In genomic region chr12:130156652-130157275, GRCh38 we compare ENCODE assay signal across 29 cellular contexts. TPM values are rescaled to one million over a fixed set of nuclear protein-coding genes. Genes with fewer than 3 reads are reported as not detected.
DNase-seq lines count a peak whose midpoint lies in the region; ATAC-seq, FAIRE-seq and TF ChIP-seq lines count a peak whose summit lies in the region.
"Had no signal": no experiment of that assay in that cellular context is flagged by ENCODE, and none has a peak within 500 bp of the region (broad histone marks: within the 10 kb centered on the region; RNA-seq: fewer than 3 reads in every experiment).

No MANE protein-coding gene starts in this region.

- H3K79me2 ChIP-seq in HepG2 (ENCODE audit: insufficient read depth, low read length) (no peaks in the 10 kb centered on the region), H1 (ENCODE audit: control insufficient read depth in 1 of 2, insufficient read depth in 2 of 2, low read length in 2 of 2) (no peaks in the 10 kb centered on the region), neural progenitor cell (ENCODE audit: low read depth) (no peaks in the 10 kb centered on the region)

- in situ Hi-C loops in HepG2 (cut with HindIII; ENCODE audit: extremely low pct_ligation_motif_present, low pct_unique_long_range_greater_than_20kb) = no loop called here

- ATAC-seq in HepG2 = no peak
- no peak for ATAC-seq in right lobe of liver
- ATAC-seq in upper lobe of right lung = no peak
- no peak for ATAC-seq in GM18907 (IDR thresholded peaks at IDR 0.05; ENCODE audit: unreplicated experiment)
- ATAC-seq in activated naive CD4-positive, alpha-beta T cell treated with anti-CD3 and anti-CD28 coated beads, Interleukin-2, amount 50 U/mL, for 72 hours = no peak
- ATAC-seq in GM19328 (IDR thresholded peaks at IDR 0.05; ENCODE audit: unreplicated experiment) = no peak

- H3K27ac Mint-ChIP-seq in neural progenitor cell = peak overlapping the region; percentile 87
- H3K27ac Mint-ChIP-seq in activated naive CD4-positive, alpha-beta T cell treated with anti-CD3 and anti-CD28 coated beads, Interleukin-2, amount 50 U/mL, for 72 hours = no peak overlapping the region
- H3K27ac Mint-ChIP-seq: CD14-positive monocyte; CD4-positive, alpha-beta memory T cell; CD4-positive, CD25-positive, alpha-beta regulatory T cell; CD8-positive, alpha-beta memory T cell had no signal

- H2BK5ac ChIP-seq in H1 (ENCODE audit: low read depth, low read length) = no peak overlapping the region

- H3K4me2 ChIP-seq in HepG2 (ENCODE audit: low read depth, low read length) (no peak overlapping the region), H1 (ENCODE audit: insufficient read depth in 1 of 2, low read depth in 2 of 2, low read length in 2 of 2) (no peak overlapping the region), neural progenitor cell (no peak overlapping the region)
- H3K4me2 ChIP-seq: BLaER1 had no signal

- FAIRE-seq in HepG2 (lab: Jason Lieb, UNC) = no peak
- no peak for FAIRE-seq in H1 (lab: Jason Lieb, UNC)
- FAIRE-seq: A204.1, GM12891 had no signal

- no peak overlapping the region for H4K91ac ChIP-seq in H1 (replicated peaks; ENCODE audit: insufficient read length, low read length)

- H3F3A ChIP-seq in neural progenitor cell (ENCODE audit: low read depth) = peaks cover 24% of the 10 kb centered on the region

- no peaks in the 10 kb centered on the region for H3K9me3 Mint-ChIP-seq in neural progenitor cell
- no peaks in the 10 kb centered on the region for H3K9me3 Mint-ChIP-seq in activated naive CD4-positive, alpha-beta T cell treated with anti-CD3 and anti-CD28 coated beads, Interleukin-2, amount 50 U/mL, for 72 hours

- H3K23ac ChIP-seq in H1 (ENCODE audit: insufficient read length) = no peak overlapping the region

- H3K4me3 ChIP-seq in HepG2 (replicated peaks in 1 of 3; ENCODE audit: insufficient read depth in 1 of 3, low read depth in 2 of 3, low read length in 3 of 3) = no peak overlapping the region
- H3K4me3 ChIP-seq in right lobe of liver = no peak overlapping the region
- no peak overlapping the region for H3K4me3 ChIP-seq in H1 (ENCODE audit: extremely low read depth in 1 of 4, insufficient read depth in 2 of 4, low read depth in 3 of 4, low read length in 4 of 4)
- no peak overlapping the region for H3K4me3 ChIP-seq in neural progenitor cell
- no peak overlapping the region for H3K4me3 ChIP-seq in upper lobe of right lung
- H3K4me3 ChIP-seq: BLaER1 had no signal

- POLR2A ChIA-PET in HepG2 (lab: Yijun Ruan, JAX) (no interaction called here), H1 (lab: Charles Lee; ENCODE audit: partially characterized antibody) (no interaction called here)

- peaks cover 8% of the 10 kb centered on the region; the same call in 1 of the 2 replicates for H3K23me2 ChIP-seq in H1 (ENCODE audit: low read depth, low read length)

- WGBS in HepG2 (ENCODE audit: low lambda C conversion rate) = 7% methylated on average over 13 of the region's 13 CpGs
- 33% methylated on average over 13 of the region's 13 CpGs for WGBS in right lobe of liver (ENCODE audit: insufficient coverage, low coverage, low lambda C conversion rate, missing lambda C conversion rate)
- 79% methylated on average over 12 of the region's 13 CpGs; no CpG with 5 or more reads in 1 of the 2 experiments for WGBS in H1 (ENCODE audit: extremely low coverage in 1 of 2, insufficient coverage in 1 of 2, insufficient read length in 1 of 2, insufficient replicate concordance in 2 of 2, low coverage in 1 of 2, low lambda C conversion rate in 2 of 2, missing lambda C conversion rate in 1 of 2), 2 experiments

- TF ChIP-seq EP300 in HepG2 (IDR thresholded peaks at IDR 0.05; ENCODE audit: low read depth in 2 of 2, low read length in 2 of 2) (no peak), HepG2 (CRISPR knock-in tag; IDR thresholded peaks at IDR 0.05; ENCODE audit: borderline replicate concordance) (no peak), H1 (IDR thresholded peaks at IDR 0.05; ENCODE audit: borderline replicate concordance in 1 of 2, low read depth in 2 of 2, low read length in 2 of 2) (no peak)

- H3K27me3 Mint-ChIP-seq in neural progenitor cell (ENCODE audit: insufficient read depth, low read depth) = peaks cover 33% of the 10 kb centered on the region

- CTCF ChIA-PET in HepG2 (lab: Yijun Ruan, JAX; ENCODE audit: low intra/inter-chr PET ratio, low total read pairs) = no interaction called here
- CTCF ChIA-PET in H1 (lab: Charles Lee; ENCODE audit: partially characterized antibody) = interaction anchor here (0.7 to 2.6 kb wide), 7 partner anchors 10 to 109 kb away, joined by 3 to 8 read pairs (median 3); no protein-coding TSS in a partner anchor

- peaks cover 15% of the 10 kb centered on the region for H3K36me3 Mint-ChIP-seq in neural progenitor cell
- no peaks in the 10 kb centered on the region for H3K36me3 Mint-ChIP-seq in activated naive CD4-positive, alpha-beta T cell treated with anti-CD3 and anti-CD28 coated beads, Interleukin-2, amount 50 U/mL, for 72 hours
- H3K36me3 Mint-ChIP-seq: CD14-positive monocyte; CD4-positive, alpha-beta memory T cell; CD4-positive, CD25-positive, alpha-beta regulatory T cell; CD8-positive, alpha-beta memory T cell had no signal

- no peak overlapping the region for H3K14ac ChIP-seq in H1 (ENCODE audit: insufficient read length)

- H2BK12ac ChIP-seq in H1 (ENCODE audit: low read depth, low read length) = no peak overlapping the region

- H3K9me3 ChIP-seq in HepG2 (ENCODE audit: low read length) (no peaks in the 10 kb centered on the region), right lobe of liver (no peaks in the 10 kb centered on the region), H1 (ENCODE audit: insufficient read depth in 2 of 2, low read depth in 1 of 2, low read length in 1 of 2) (no peaks in the 10 kb centered on the region), neural progenitor cell (ENCODE audit: low read depth) (no peaks in the 10 kb centered on the region), upper lobe of right lung (no peaks in the 10 kb centered on the region)
- H3K9me3 ChIP-seq: BE2C, BLaER1 had no signal

- no peak overlapping the region for H2BK120ac ChIP-seq in H1 (replicated peaks; ENCODE audit: low read depth, low read length)

- H2AK5ac ChIP-seq in H1 (ENCODE audit: low read depth, low read length) = no peak overlapping the region; the same call in 1 of the 2 replicates

- peaks cover 31% of the 10 kb centered on the region for H3K4me1 Mint-ChIP-seq in neural progenitor cell
- H3K4me1 Mint-ChIP-seq: CD14-positive monocyte; CD4-positive, alpha-beta memory T cell; CD4-positive, CD25-positive, alpha-beta regulatory T cell; CD8-positive, alpha-beta memory T cell had no signal

- TF ChIP-seq CTCF in HepG2 (CRISPR knock-in tag; IDR thresholded peaks at IDR 0.05) (no peak), right lobe of liver (IDR thresholded peaks at IDR 0.05) (no peak), H1 (IDR thresholded peaks at IDR 0.05; ENCODE audit: control extremely low read depth in 1 of 3, insufficient read depth in 1 of 3, low read depth in 1 of 3, low read length in 3 of 3) (no peak), neural progenitor cell (IDR thresholded peaks at IDR 0.05) (no peak), upper lobe of right lung (IDR thresholded peaks at IDR 0.05) (no peak)

- H3K79me1 ChIP-seq in H1 (ENCODE audit: low read depth, low read length) = no peaks in the 10 kb centered on the region

- no TSS peak for BruUV-seq in HepG2 (replicated peaks; lab: Mats Ljungman, UMichigan)

- no peak overlapping the region for H3K18ac ChIP-seq in H1 (ENCODE audit: extremely low read depth, low read length)

- H4K20me1 ChIP-seq in HepG2 (ENCODE audit: insufficient read depth, low read length) = no peaks in the 10 kb centered on the region
- peaks cover 0 to 2% of the 10 kb centered on the region in 2 experiments for H4K20me1 ChIP-seq in H1 (replicated peaks in 1 of 2; ENCODE audit: control insufficient read depth in 1 of 2, insufficient read depth in 2 of 2, low read length in 2 of 2)
- peaks cover 67% of the 10 kb centered on the region for H4K20me1 ChIP-seq in neural progenitor cell (ENCODE audit: low read depth)

- H3K36me3 ChIP-seq in HepG2 (replicated peaks in 1 of 2; ENCODE audit: control insufficient read depth in 1 of 2, insufficient read depth in 2 of 2, low read length in 2 of 2) = no peaks in the 10 kb centered on the region
- H3K36me3 ChIP-seq in right lobe of liver = no peaks in the 10 kb centered on the region
- no peaks in the 10 kb centered on the region for H3K36me3 ChIP-seq in H1 (ENCODE audit: control insufficient read depth in 2 of 4, insufficient read depth in 4 of 4, low read length in 3 of 4)
- H3K36me3 ChIP-seq in neural progenitor cell = no peaks in the 10 kb centered on the region
- H3K36me3 ChIP-seq in upper lobe of right lung = no peaks in the 10 kb centered on the region
- H3K36me3 ChIP-seq: BE2C, BLaER1 had no signal

- H3K27ac ChIP-seq in HepG2 (ENCODE audit: extremely low read length, insufficient read depth, low read length) (no peak overlapping the region), right lobe of liver (no peak overlapping the region), H1 (ENCODE audit: low read depth, low read length) (no peak overlapping the region), neural progenitor cell (no peak overlapping the region), upper lobe of right lung (no peak overlapping the region)
- H3K27ac ChIP-seq: BLaER1 had no signal

- H3K27me3 ChIP-seq in HepG2 (ENCODE audit: control insufficient read depth in 1 of 2, insufficient read depth in 2 of 2, low read length in 2 of 2) (peaks cover 6 to 52% of the 10 kb centered on the region in 2 experiments; a peak in 3 of 5 replicates), right lobe of liver (peaks cover 0 to 30% of the 10 kb centered on the region in 2 donors), H1 (replicated peaks in 1 of 4; ENCODE audit: control insufficient read depth in 3 of 4, extremely low read depth in 1 of 4, insufficient read depth in 3 of 4, low read length in 3 of 4) (peaks cover 50 to 87% (median 78%) of the 10 kb centered on the region in 4 experiments), neural progenitor cell (peaks cover 100% of the 10 kb centered on the region), upper lobe of right lung (peaks cover 31% of the 10 kb centered on the region)

- H2AFZ ChIP-seq in HepG2 (ENCODE audit: low read length) = no peak overlapping the region
- H2AFZ ChIP-seq in H1 (ENCODE audit: low read length) = no peak overlapping the region
- H2AFZ ChIP-seq in neural progenitor cell (replicated peaks) = no peak overlapping the region

- TF ChIP-seq POLR2A in HepG2 (IDR thresholded peaks at IDR 0.05; ENCODE audit: insufficient read depth in 1 of 2, low read depth in 2 of 2, low read length in 2 of 2) (no peak), right lobe of liver (IDR thresholded peaks at IDR 0.05) (no peak), H1 (IDR thresholded peaks at IDR 0.05; ENCODE audit: control extremely low read depth in 1 of 2, low read depth in 2 of 2, low read length in 2 of 2) (no peak)

- H2BK20ac ChIP-seq in H1 (ENCODE audit: low read length) = no peak overlapping the region

- no peak overlapping the region for H2BK15ac ChIP-seq in H1 (ENCODE audit: low read length)

- no peak for TF ChIP-seq RAD21 in HepG2 (CRISPR knock-in tag; IDR thresholded peaks at IDR 0.05)
- TF ChIP-seq RAD21 in H1 (IDR thresholded peaks at IDR 0.05 in 1 of 2, conservative IDR thresholded peaks at IDR 0.05 in 1 of 2; ENCODE audit: low read depth in 2 of 2, low read length in 2 of 2) = no peak

- H3K4me1 ChIP-seq in HepG2 (ENCODE audit: insufficient read depth, low read length) (no peaks in the 10 kb centered on the region), right lobe of liver (peaks cover 0 to 4% (median 0%) of the 10 kb centered on the region in 4 donors), H1 (replicated peaks in 1 of 4; ENCODE audit: control insufficient read depth in 3 of 4, insufficient read depth in 4 of 4, low read length in 3 of 4) (peaks cover 7 to 19% (median 13%) of the 10 kb centered on the region in 4 experiments), neural progenitor cell (peaks cover 11% of the 10 kb centered on the region), upper lobe of right lung (peaks cover 5% of the 10 kb centered on the region)
- H3K4me1 ChIP-seq: BE2C had no signal

- H3K9ac ChIP-seq in HepG2 (ENCODE audit: insufficient read depth, low read depth, low read length) = no peak overlapping the region
- H3K9ac ChIP-seq in H1 (replicated peaks in 1 of 4; ENCODE audit: extremely low read depth in 1 of 4, low read depth in 3 of 4, low read length in 3 of 4) = no peak overlapping the region
- no peak overlapping the region for H3K9ac ChIP-seq in neural progenitor cell
- H3K9ac ChIP-seq: BLaER1 had no signal

- DNase-seq in HepG2 (ENCODE audit: low spot score) (no peak), right lobe of liver (no peak), H1 (ENCODE audit: low read depth in 1 of 2, low spot score in 2 of 2) (no peak), neural progenitor cell (ENCODE audit: low spot score) (no peak), upper lobe of right lung (peak; percentile 25)
- no peak for DNase-seq in activated naive CD4-positive, alpha-beta T cell treated with anti-CD3 and anti-CD28 coated beads, Interleukin-2, amount 50 U/mL, for 72 hours (ENCODE audit: low spot score in 2 of 2)
- DNase-seq: 8988T; ACHN; BE2C; C1 segment of cervical spinal cord; CD4-positive, alpha-beta memory T cell; CD4-positive, CD25-positive, alpha-beta regulatory T cell; CD8-positive, alpha-beta memory T cell; COR-L47; DMS 273 treated with DMSO at 0.1 percent for 48 hours; DMS153; DMS79; DND-41; EL; GDM1 had no signal

- no peak overlapping the region for H4K8ac ChIP-seq in H1 (ENCODE audit: extremely low read depth, insufficient read depth, low read length)

- H4K5ac ChIP-seq in H1 (ENCODE audit: insufficient read length, low read depth, low read length) = no peak overlapping the region

- H3K4me3 Mint-ChIP-seq in neural progenitor cell = peak overlapping the region; percentile 49
- H3K4me3 Mint-ChIP-seq: CD4-positive, alpha-beta memory T cell; CD4-positive, CD25-positive, alpha-beta regulatory T cell; CD8-positive, alpha-beta memory T cell had no signal

- no peak overlapping the region for H3K4ac ChIP-seq in H1 (replicated peaks; ENCODE audit: insufficient read length, low read depth, low read length)

- intact Hi-C loops in HepG2 (cut with micrococcal nuclease; ENCODE audit: unreplicated experiment) (no loop called here), right lobe of liver (cut with DNase I) (no loop called here), upper lobe of right lung (cut with DNase I) (no loop called here)

- no peak overlapping the region for H3K56ac ChIP-seq in H1 (replicated peaks; ENCODE audit: insufficient read length, low read depth, low read length)

RNA-seq across cellular contexts. Expression of gene FZD10, which starts 5.5 kb away (rescaled TPM):
- total RNA-seq in HepG2 (2016; rRNA removed; fragmentation: Illumina TruSeq; extraction: Trizol) (not detected in 2 replicates), right lobe of liver (not detected), neural progenitor cell (ENCODE audit: low replicate concordance) (0.11 and 0.81 TPM in 2 replicates), upper lobe of right lung (0.84 TPM)
- total RNA-seq in HepG2 (2016; cell fraction: cytosol; rRNA removed; fragmentation: Illumina TruSeq; extraction: Trizol; ENCODE audit: low read depth) = not detected in 2 replicates
- total RNA-seq in HepG2 (2016; cell fraction: insoluble cytoplasmic fraction; rRNA removed; fragmentation: Illumina TruSeq; extraction: Trizol) = not detected in 2 replicates
- total RNA-seq in HepG2 (2016; cell fraction: membrane; rRNA removed; fragmentation: Illumina TruSeq; extraction: Trizol) = not detected in 2 replicates
- total RNA-seq in HepG2 (2016; cell fraction: nucleus; rRNA removed; fragmentation: Illumina TruSeq; extraction: Trizol) = not detected in 2 replicates
- polyA plus RNA-seq in HepG2 (2011; rRNA removed) (not detected in 2 replicates), H1 (2011; rRNA removed) (0.11 and 0.36 TPM in 2 replicates)
- not detected in 2 replicates for polyA plus RNA-seq in HepG2 (2011; cell fraction: cytosol; rRNA removed)
- not detected in 2 replicates for polyA plus RNA-seq in HepG2 (2011; cell fraction: nucleus; rRNA removed)
- polyA plus RNA-seq in HepG2 (2012) = not detected in 2 replicates
- not detected in 2 replicates for polyA plus RNA-seq in HepG2 (2016; cell fraction: cytosol; fragmentation: Illumina TruSeq; extraction: Trizol; ENCODE audit: low read depth)
- not detected in 2 replicates for polyA plus RNA-seq in HepG2 (2016; cell fraction: insoluble cytoplasmic fraction; fragmentation: Illumina TruSeq; extraction: Trizol; ENCODE audit: low read depth)
- not detected in 2 replicates for polyA plus RNA-seq in HepG2 (2016; cell fraction: membrane; fragmentation: Illumina TruSeq; extraction: Trizol; ENCODE audit: low read depth)
- not detected in 2 replicates for polyA plus RNA-seq in HepG2 (2016; cell fraction: nucleus; fragmentation: Illumina TruSeq; extraction: Trizol; ENCODE audit: insufficient read depth, low read depth)
- 16.3 TPM in 1 of 2 replicates, not detected in the other for polyA minus RNA-seq in HepG2 (2011; rRNA and poly(A)+ RNA removed; ENCODE audit: low replicate concordance)
- polyA minus RNA-seq in HepG2 (2011; cell fraction: cytosol; rRNA and poly(A)+ RNA removed) = 0.18 and 0.20 TPM in 2 replicates
- polyA minus RNA-seq in HepG2 (2011; cell fraction: nucleus; rRNA and poly(A)+ RNA removed) = 0.39 TPM in 1 of 2 replicates, not detected in the other
- 0.36 and 0.60 TPM in 2 replicates for total RNA-seq in H1 (2021; fragmentation: NEBNext Ultra II Directional; extraction: Animal tissue kit (Norgen Biotek cat#: 25700))
- polyA plus RNA-seq in H1 (2011; cell fraction: cytosol; rRNA removed) = 0.32 TPM
- polyA plus RNA-seq in H1 (2011; cell fraction: nucleus; rRNA removed) = 0.58 TPM
- 0.10 to 0.36 TPM (median 0.24 TPM) in 4 replicates for polyA plus RNA-seq in H1 (2012, experiment 1 of 2)
- polyA plus RNA-seq in H1 (2012, experiment 2 of 2) = 0.20 TPM
- polyA plus RNA-seq in H1 (2013, experiment 1 of 2) = 0.41 TPM
- polyA plus RNA-seq in H1 (2013, experiment 2 of 2) = 0.52 TPM
- polyA minus RNA-seq in H1 (2011; rRNA and poly(A)+ RNA removed) = 0.32 and 0.34 TPM in 2 replicates
- polyA minus RNA-seq in H1 (2011; cell fraction: cytosol; rRNA and poly(A)+ RNA removed) = 0.51 TPM
- 2.1 TPM for polyA minus RNA-seq in H1 (2011; cell fraction: nucleus; rRNA and poly(A)+ RNA removed)
- total RNA-seq in activated naive CD4-positive, alpha-beta T cell treated with anti-CD3 and anti-CD28 coated beads, Interleukin-2, amount 50 U/mL, for 72 hours = not detected
- total RNA-seq: A673; CD4-positive, alpha-beta memory T cell; CD4-positive, CD25-positive, alpha-beta regulatory T cell; CD8-positive, alpha-beta memory T cell; G401 had no signal
- polyA plus RNA-seq: AG04450; CD14-positive monocyte; CD4-positive, alpha-beta memory T cell; CD4-positive, CD25-positive, alpha-beta regulatory T cell; CD8-positive, alpha-beta memory T cell had no signal

Comparison
In these comparisons a context has a peak if more than half of its experiments do, and no peak if none do; other contexts are left out.
1. Of the 41 proteins assayed by ChIP-seq in both HepG2 and H1: peak only in HepG2: none; only in H1: KDM1A; in both: none; in neither: 39; mixed calls (peak in some experiments, not most) for 1.